Comparison of ENCODE assay signal across 8 cellular contexts in genomic region chr17:13594762-13595697, GRCh38. TPM values are rescaled to one million over a fixed set of nuclear protein-coding genes. Genes with fewer than 3 reads are reported as not detected.
DNase-seq lines count a peak whose midpoint lies in the region; ATAC-seq, FAIRE-seq and TF ChIP-seq lines count a peak whose summit lies in the region.

No MANE protein-coding gene starts in this region.

- peaks cover 29% of the 10 kb centered on the region for H3K27me3 Mint-ChIP-seq in activated T-helper 17 cell treated with anti-CD3 and anti-CD28 coated beads, Interleukin-2, amount 50 U/mL, for 72 hours

- POLR2A ChIA-PET in RWPE1 (lab: Yijun Ruan, JAX; ENCODE audit: low non-redundant PET) = no interaction called here

- peaks cover 0 to 4% (median 0%) of the 10 kb centered on the region in 4 donors for H3K4me1 ChIP-seq in tibial artery

- peak; percentile 83 for TF ChIP-seq CTCF in RWPE1 (conservative IDR thresholded peaks at IDR 0.05; ENCODE audit: low read depth)
- TF ChIP-seq CTCF in fibroblast of villous mesenchyme (IDR thresholded peaks at IDR 0.05; ENCODE audit: insufficient read depth, low read depth, low read length) = peak; percentile 90
- TF ChIP-seq CTCF in omental fat pad (IDR thresholded peaks at IDR 0.05) = no peak
- TF ChIP-seq CTCF in tibial artery (IDR thresholded peaks at IDR 0.05) = peak; percentile 63 to 73

- H3K4me3 ChIP-seq in fibroblast of villous mesenchyme (ENCODE audit: low read depth, low read length) = no peak overlapping the region
- no peak overlapping the region for H3K4me3 ChIP-seq in tibial artery

- no peaks in the 10 kb centered on the region for H3K9me3 ChIP-seq in tibial artery

- H3K36me3 Mint-ChIP-seq in activated T-helper 17 cell treated with anti-CD3 and anti-CD28 coated beads, Interleukin-2, amount 50 U/mL, for 72 hours (ENCODE audit: low read depth) = no peaks in the 10 kb centered on the region

- H3K9me3 Mint-ChIP-seq in activated T-helper 17 cell treated with anti-CD3 and anti-CD28 coated beads, Interleukin-2, amount 50 U/mL, for 72 hours = no peaks in the 10 kb centered on the region

- FAIRE-seq in HTR-8/SVneo (lab: Jason Lieb, UNC) = no peak

- DNase-seq in GF-D8 (lab: John Stamatoyannopoulos, UW) (peak; percentile 24), HTR-8/SVneo (ENCODE audit: insufficient read length, low spot score) (peak; percentile 48), RWPE1 (ENCODE audit: low spot score) (peak; percentile 52), fibroblast of villous mesenchyme (ENCODE audit: low read depth) (peak; percentile 92), omental fat pad (ENCODE audit: low spot score) (peak; percentile 96), tibial artery (peak; percentile 69 to 75)

- H3K27me3 ChIP-seq in tibial artery = peaks cover 0 to 37% of the 10 kb centered on the region in 2 donors

- intact Hi-C loops in tibial artery (cut with DNase I; ENCODE audit: low total_unique reads) = loop anchor here (5.0 kb wide), 1 partner anchor 707 kb away; the partner anchor contains the start of gene HS3ST3B1

- no peak overlapping the region for H3K27ac Mint-ChIP-seq in activated T-helper 17 cell treated with anti-CD3 and anti-CD28 coated beads, Interleukin-2, amount 50 U/mL, for 72 hours

- H3K4me1 Mint-ChIP-seq in activated T-helper 17 cell treated with anti-CD3 and anti-CD28 coated beads, Interleukin-2, amount 50 U/mL, for 72 hours = peaks cover 4% of the 10 kb centered on the region

- CTCF ChIA-PET in RWPE1 (lab: Yijun Ruan, JAX) = interaction anchor here (0.7 kb wide), 1 partner anchor 249 kb away, joined by 5 read pairs; no protein-coding TSS in a partner anchor

- H3K27ac ChIP-seq in RWPE1 (no peak overlapping the region), tibial artery (no peak overlapping the region)

- peak; percentile 69 for ATAC-seq in activated T-helper 17 cell treated with anti-CD3 and anti-CD28 coated beads, Interleukin-2, amount 50 U/mL, for 72 hours (replicated peaks)
- peak; percentile 77 for ATAC-seq in omental fat pad (ENCODE audit: low FRiP score)
- no peak for ATAC-seq in HG03460 (IDR thresholded peaks at IDR 0.05; ENCODE audit: unreplicated experiment)

- H3K4me3 Mint-ChIP-seq in activated T-helper 17 cell treated with anti-CD3 and anti-CD28 coated beads, Interleukin-2, amount 50 U/mL, for 72 hours = no peak overlapping the region

- H3K36me3 ChIP-seq in tibial artery = no peaks in the 10 kb centered on the region

RNA-seq across cellular contexts. Expression of gene HS3ST3A1, which starts 6.7 kb away (rescaled TPM):
- total RNA-seq in activated T-helper 17 cell treated with anti-CD3 and anti-CD28 coated beads, Interleukin-2, amount 50 U/mL, for 72 hours = under 1 TPM in 1 of 2 donors, not detected in 1; 0.29 TPM
- total RNA-seq in fibroblast of villous mesenchyme = 13.8 and 15.5 TPM in 2 replicates
- total RNA-seq in omental fat pad = 1 to 10 TPM in 2 of 4 donors, under 1 TPM in 1, not detected in 1; 0.47 to 5.9 (median 1.9) TPM

Comparison
In these comparisons a context has a peak if more than half of its experiments do, and no peak if none do; other contexts are left out.
1. DNase-seq: peak in every context shown above with its lines; median percentile 96 in omental fat pad; 92 in fibroblast of villous mesenchyme; 72 in tibial artery; 52 in RWPE1; 48 in HTR-8/SVneo; 24 in GF-D8.
2. CTCF ChIP-seq: peak in RWPE1 (single experiment), fibroblast of villous mesenchyme (single experiment) and tibial artery (2 of 2); none in omental fat pad (0 of 3).